In the genomic region with DNA sequence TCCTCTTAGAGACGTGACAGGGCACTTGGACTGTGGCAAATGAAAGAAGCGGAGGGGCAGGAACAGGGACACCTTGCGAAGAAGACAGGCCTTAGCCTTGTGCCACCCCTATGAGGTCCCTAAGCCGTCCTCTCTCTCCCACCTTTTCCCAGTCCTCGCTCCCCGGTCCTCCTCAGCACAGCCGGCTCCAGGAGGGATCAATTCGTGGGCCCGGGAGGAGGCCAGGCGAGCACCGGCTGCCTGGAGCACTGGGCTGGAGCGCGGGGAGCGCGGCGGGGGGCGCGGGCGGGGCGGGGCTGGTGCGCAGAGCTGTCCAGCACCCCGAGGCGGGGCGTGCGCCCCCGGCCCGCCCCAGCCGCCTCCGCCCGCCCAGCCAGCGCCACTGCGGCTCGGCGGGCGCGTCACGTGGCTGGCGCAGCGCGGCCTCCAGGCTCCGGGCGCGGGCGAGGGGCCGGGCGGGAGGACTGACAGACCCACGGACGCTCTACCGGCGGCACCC, we compare ENCODE assay signal across 8 cellular contexts. TPM values are rescaled to one million over a fixed set of nuclear protein-coding genes. Genes with fewer than 3 reads are reported as not detected.
A peak's percentile ranks its signal among the peaks of the same experiment; 100 is the strongest.
DNase-seq lines count a peak whose midpoint lies in the region; ATAC-seq and TF ChIP-seq lines count a peak whose summit lies in the region.

A gene with protein sequence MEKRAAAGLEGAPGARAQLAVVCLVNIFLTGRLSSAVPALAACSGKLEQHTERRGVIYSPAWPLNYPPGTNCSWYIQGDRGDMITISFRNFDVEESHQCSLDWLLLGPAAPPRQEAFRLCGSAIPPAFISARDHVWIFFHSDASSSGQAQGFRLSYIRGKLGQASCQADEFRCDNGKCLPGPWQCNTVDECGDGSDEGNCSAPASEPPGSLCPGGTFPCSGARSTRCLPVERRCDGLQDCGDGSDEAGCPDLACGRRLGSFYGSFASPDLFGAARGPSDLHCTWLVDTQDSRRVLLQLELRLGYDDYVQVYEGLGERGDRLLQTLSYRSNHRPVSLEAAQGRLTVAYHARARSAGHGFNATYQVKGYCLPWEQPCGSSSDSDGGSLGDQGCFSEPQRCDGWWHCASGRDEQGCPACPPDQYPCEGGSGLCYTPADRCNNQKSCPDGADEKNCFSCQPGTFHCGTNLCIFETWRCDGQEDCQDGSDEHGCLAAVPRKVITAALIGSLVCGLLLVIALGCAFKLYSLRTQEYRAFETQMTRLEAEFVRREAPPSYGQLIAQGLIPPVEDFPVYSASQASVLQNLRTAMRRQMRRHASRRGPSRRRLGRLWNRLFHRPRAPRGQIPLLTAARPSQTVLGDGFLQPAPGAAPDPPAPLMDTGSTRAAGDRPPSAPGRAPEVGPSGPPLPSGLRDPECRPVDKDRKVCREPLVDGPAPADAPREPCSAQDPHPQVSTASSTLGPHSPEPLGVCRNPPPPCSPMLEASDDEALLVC (plus strand): TSS at position 467 of the 499 bp plus-strand sequence. CDS start 456 bp downstream, outside the sequence.

- H3K36me3 Mint-ChIP-seq in HFFc6 (ENCODE audit: low read depth) (no peaks in the 10 kb centered on the region), T-cell (no peaks in the 10 kb centered on the region), natural killer cell (no peaks in the 10 kb centered on the region)

- H3K4me1 Mint-ChIP-seq in HFFc6 (ENCODE audit: low read depth) (no peaks in the 10 kb centered on the region), T-cell (peaks cover 0 to 6% (median 4%) of the 10 kb centered on the region in 3 donors), natural killer cell (no peaks in the 10 kb centered on the region)

- H3K27ac Mint-ChIP-seq in HFFc6, result no peak within 1 kb of the TSS; the same call in 1 of the 2 replicates
- H3K27ac Mint-ChIP-seq in T-cell, result no peak within 1 kb of the TSS
- no peak within 1 kb of the TSS for H3K27ac Mint-ChIP-seq in natural killer cell

- peaks cover 18% of the 10 kb centered on the region for H3K27me3 Mint-ChIP-seq in HFFc6 (ENCODE audit: insufficient read depth)
- peaks cover 37 to 51% of the 10 kb centered on the region in 2 donors for H3K27me3 Mint-ChIP-seq in T-cell
- H3K27me3 Mint-ChIP-seq in natural killer cell (ENCODE audit: low read depth in 2 of 2), result peaks cover 37 to 45% of the 10 kb centered on the region in 2 donors

- TF ChIP-seq CTCF in AG04449 (IDR thresholded peaks at IDR 0.05; ENCODE audit: insufficient read depth, low read length, missing control alignments) (no peak), HFFc6 (IDR thresholded peaks at IDR 0.05) (no peak), natural killer cell (IDR thresholded peaks at IDR 0.05) (no peak)

- intact Hi-C loops in natural killer cell (cut with micrococcal nuclease), result no loop called here

- H3K9me3 Mint-ChIP-seq in HFFc6 (no peaks in the 10 kb centered on the region), T-cell (no peaks in the 10 kb centered on the region), natural killer cell (no peaks in the 10 kb centered on the region)

- H3K4me3 Mint-ChIP-seq in HFFc6, result peak within 1 kb of the TSS; percentile 72
- peak within 1 kb of the TSS; percentile 29 to 59 (median 37) for H3K4me3 Mint-ChIP-seq in T-cell
- peak within 1 kb of the TSS; percentile 64 for H3K4me3 Mint-ChIP-seq in natural killer cell

- CTCF ChIA-PET in AG04449 (lab: Yijun Ruan, JAX), result interaction anchor here (2.7 kb wide), 1 partner anchor 10 kb away, joined by 18 read pairs; no protein-coding TSS in a partner anchor
- CTCF ChIA-PET in T-cell (lab: Charles Lee), result no interaction called here

- DNase-seq in AG04449 (ENCODE audit: low read depth, low spot score) (no peak), HFFc6 (no peak), T-cell (no peak), fibroblast of peridontal ligament (ENCODE audit: extremely low read depth) (peak; percentile 10), natural killer cell (no peak), OCI-M2 (lab: John Stamatoyannopoulos, UW; ENCODE audit: unreplicated experiment) (no peak)
- no peak for DNase-seq in activated CD4-positive, CD25-positive, alpha-beta regulatory T cell (lab: John Stamatoyannopoulos, UW)

- ATAC-seq in T-cell (replicated peaks in 1 of 4) (no peak), natural killer cell (peak in 2 of 3 donors; percentile 15 to 25), HG03571 (IDR thresholded peaks at IDR 0.05; ENCODE audit: unreplicated experiment) (no peak)

- peak within 1 kb of the TSS; percentile 61 for H3K4me3 ChIP-seq in AG04449 (ENCODE audit: low read depth, low read length)

- POLR2A ChIA-PET in AG04449 (lab: Yijun Ruan, JAX) (no interaction called here), T-cell (lab: Charles Lee) (no interaction called here)

RNA-seq across cellular contexts. Expression of the gene that starts here (rescaled TPM):
- 10 to 100 TPM in 2 of 6 experiments, 1 to 10 TPM in 4; 1.9 to 17.7 (median 2.4) TPM for total RNA-seq in HFFc6 (2021; fragmentation: NEBNext Ultra II Directional; extraction: Animal tissue kit (Norgen Biotek cat#: 25700))
- total RNA-seq in T-cell (under 1 TPM in 3 of 5 donors, not detected in 2; 0.13 to 0.55 (median 0.19) TPM), natural killer cell (under 1 TPM in 2 of 3 donors, not detected in 1; 0.33 to 0.38 TPM)

Comparison
In these comparisons a context has a peak if more than half of its experiments do, and no peak if none do; other contexts are left out.
1. Peak in ATAC-seq in natural killer cell; RNA of the gene not detected or under 1 TPM.